Comparison of ENCODE assay signal across 26 cellular contexts in the genomic region with DNA sequence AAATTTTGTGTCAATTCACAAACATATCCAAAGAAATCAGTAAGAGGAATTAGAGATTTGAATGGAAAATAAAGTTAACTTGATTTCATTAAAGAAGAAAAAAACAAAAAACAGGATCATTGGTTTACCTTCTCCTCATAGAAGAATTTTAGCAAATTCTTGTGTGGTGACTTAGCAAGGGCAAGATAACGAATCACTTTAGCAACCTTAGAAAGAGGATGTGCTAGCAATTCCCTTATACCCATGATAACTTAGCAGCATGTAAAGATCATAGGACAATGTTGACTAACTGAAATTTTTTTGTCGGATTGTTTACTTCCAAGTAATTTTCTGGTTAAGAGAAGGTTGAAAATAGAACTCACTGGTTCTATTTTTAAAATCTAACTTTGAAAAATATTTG.
DNase-seq lines count a peak whose midpoint lies in the region; FAIRE-seq and TF ChIP-seq lines count a peak whose summit lies in the region.
"Had no signal": no experiment of that assay in that cellular context is flagged by ENCODE, and none has a peak within 500 bp of the region (broad histone marks: within the 10 kb centered on the region; RNA-seq: fewer than 3 reads in every experiment).

No MANE protein-coding gene starts in this region.

- no peaks in the 10 kb centered on the region for H3K4me1 ChIP-seq in osteoblast (ENCODE audit: insufficient read depth, low read length)
- H3K4me1 ChIP-seq: A549; BLaER1 treated with 17β-estradiol and CSF1 and Interleukin-3, amounts not matched to agents 10 nM and 100 nM had no signal

- no peak for TF ChIP-seq CTCF in osteoblast (IDR thresholded peaks at IDR 0.05; ENCODE audit: extremely low read depth, low read depth, low read length)

- DNase-seq in HS-27A (ENCODE audit: low read depth) (peak; percentile 27), NCI-H226 (peak; percentile 54), kidney tubule cell (ENCODE audit: low spot score) (peak; percentile 7), osteoblast (ENCODE audit: insufficient read length, low spot score, missing footprints) (peak; percentile 30), CD1c-positive myeloid dendritic cell (ENCODE audit: extremely low spot score) (no peak), HTR-8/SVneo (ENCODE audit: insufficient read length, low spot score) (no peak), 8988T (no peak), KBM-7 (no peak)
- DNase-seq: AML-193; CD4-positive, alpha-beta memory T cell; CD4-positive, CD25-positive, alpha-beta regulatory T cell; CD8-positive, alpha-beta memory T cell; COR-L47; DMS 273 treated with DMSO at 0.1 percent for 48 hours; DMS153; DMS53; DMS79; DND-41; EL; GF-D8 had no signal

- no peaks in the 10 kb centered on the region for H3K36me3 ChIP-seq in osteoblast (ENCODE audit: insufficient read depth, low read length)
- H3K36me3 ChIP-seq: BLaER1 treated with 17β-estradiol and CSF1 and Interleukin-3, amounts not matched to agents 10 nM and 100 nM had no signal

- no peaks in the 10 kb centered on the region for H3K79me2 ChIP-seq in osteoblast (ENCODE audit: insufficient read depth, low read length)

- in situ Hi-C loops in KBM-7 (cut with MboI; ENCODE audit: low pct_unique_long_range_greater_than_20kb, low sequenced_read_pairs) = no loop called here

- no peak overlapping the region for H3K4me2 ChIP-seq in osteoblast (ENCODE audit: insufficient read depth, low read length)
- H3K4me2 ChIP-seq: A549; BLaER1 treated with 17β-estradiol and CSF1 and Interleukin-3, amounts not matched to agents 10 nM and 100 nM had no signal

- no peak overlapping the region for H3K4me3 ChIP-seq in osteoblast (ENCODE audit: insufficient read depth, low read length)
- H3K4me3 ChIP-seq: A549; BLaER1 treated with 17β-estradiol and CSF1 and Interleukin-3, amounts not matched to agents 10 nM and 100 nM had no signal

- H3K27me3 ChIP-seq in osteoblast (ENCODE audit: insufficient read depth, low read length) = no peaks in the 10 kb centered on the region
- H3K27me3 ChIP-seq: BLaER1 treated with 17β-estradiol and CSF1 and Interleukin-3, amounts not matched to agents 10 nM and 100 nM had no signal

- H2AFZ ChIP-seq in osteoblast (ENCODE audit: low read length) = no peak overlapping the region

- no peak overlapping the region for H3K27ac ChIP-seq in osteoblast (ENCODE audit: low read depth, low read length)
- H3K27ac ChIP-seq: A549; BLaER1 treated with 17β-estradiol and CSF1 and Interleukin-3, amounts not matched to agents 10 nM and 100 nM; C4-2B had no signal

- no peak for FAIRE-seq in HTR-8/SVneo (lab: Jason Lieb, UNC)
- FAIRE-seq: A549, G401.6, GM12891, GM19239 had no signal

- no peaks in the 10 kb centered on the region for H4K20me1 ChIP-seq in osteoblast (ENCODE audit: insufficient read depth, low read length)
- H4K20me1 ChIP-seq: BLaER1 treated with 17β-estradiol and CSF1 and Interleukin-3, amounts not matched to agents 10 nM and 100 nM had no signal

- H3K9me3 ChIP-seq in osteoblast (ENCODE audit: low read depth, low read length) = peaks cover 1% of the 10 kb centered on the region
- H3K9me3 ChIP-seq: A549; BLaER1 treated with 17β-estradiol and CSF1 and Interleukin-3, amounts not matched to agents 10 nM and 100 nM had no signal

Comparison
In these comparisons a context has a peak if more than half of its experiments do, and no peak if none do; other contexts are left out.
1. DNase-seq: peak in HS-27A (single experiment), NCI-H226 (single experiment), kidney tubule cell (single experiment) and osteoblast (single experiment); none in CD1c-positive myeloid dendritic cell (single experiment), HTR-8/SVneo (single experiment), 8988T (single experiment) and KBM-7 (single experiment).